Comparison of ENCODE assay signal across 1 cellular context in genomic region chr2:241722896-241723454, GRCh38.
TF ChIP-seq lines count a peak whose summit lies in the region.

No MANE protein-coding gene starts in this region.

TF ChIP-seq in GM12878, 131 proteins besides CTCF, POLR2A, EP300 and RAD21:
- TF ChIP-seq MYB (IDR thresholded peaks at IDR 0.05; ENCODE audit: borderline replicate concordance, low read depth, low read length) (no peak), YY1 (IDR thresholded peaks at IDR 0.05; ENCODE audit: low read depth, low read length) (0 out of 2 replicates have a peak, but pooled peaks have one; percentile 10), CREM (IDR thresholded peaks at IDR 0.05; ENCODE audit: low read depth) (no peak), RBBP5 (conservative IDR thresholded peaks at IDR 0.05) (no peak), HDGF (IDR thresholded peaks at IDR 0.05) (no peak), RUNX3 (IDR thresholded peaks at IDR 0.05; ENCODE audit: low read length) (peak; percentile 34; the same call in 1 of the 2 replicates), PKNOX1 (IDR thresholded peaks at IDR 0.05) (no peak), BRCA1 (IDR thresholded peaks at IDR 0.05; ENCODE audit: low read depth, low read length) (no peak), CBFB (IDR thresholded peaks at IDR 0.05; ENCODE audit: low read depth) (no peak), ZBTB33 (IDR thresholded peaks at IDR 0.05) (no peak), ESRRA (IDR thresholded peaks at IDR 0.05; ENCODE audit: low read length) (no peak), CBX5 (IDR thresholded peaks at IDR 0.05; ENCODE audit: low read depth) (peak; percentile 89; the same call in 1 of the 2 replicates), MEF2A (IDR thresholded peaks at IDR 0.05; ENCODE audit: insufficient read depth, low read depth, low read length) (no peak), ELK1 (IDR thresholded peaks at IDR 0.05; ENCODE audit: low read depth, low read length) (no peak), MXI1 (IDR thresholded peaks at IDR 0.05; ENCODE audit: low read depth, low read length) (no peak)
